In genomic region chr6:80005406-80005805, GRCh38 we compare ENCODE assay signal across 8 cellular contexts. TPM values are rescaled to one million over a fixed set of nuclear protein-coding genes. Genes with fewer than 3 reads are reported as not detected.
DNase-seq lines count a peak whose midpoint lies in the region; ATAC-seq and TF ChIP-seq lines count a peak whose summit lies in the region.

No MANE protein-coding gene starts in this region.

- H3K9me3 ChIP-seq in thyroid gland = no peaks in the 10 kb centered on the region

- H3K4me3 ChIP-seq in fibroblast of villous mesenchyme (ENCODE audit: low read depth, low read length) (peak overlapping the region; percentile 94), thyroid gland (replicated peaks in 1 of 3) (no peak overlapping the region)

- TF ChIP-seq POLR2A in thyroid gland (IDR thresholded peaks at IDR 0.05) = no peak

- no peaks in the 10 kb centered on the region for H3K9me3 Mint-ChIP-seq in activated naive CD4-positive, alpha-beta T cell treated with anti-CD3 and anti-CD28 coated beads, Interleukin-2, amount 10 ng/mL, durations not matched to agents 7 days and 5 days
- no peaks in the 10 kb centered on the region for H3K9me3 Mint-ChIP-seq in T-cell
- no peaks in the 10 kb centered on the region for H3K9me3 Mint-ChIP-seq in stimulated activated naive CD8-positive, alpha-beta T cell treated with anti-CD3 and anti-CD28 coated beads, Interleukin-15, amount 100 ng/mL, for 72 hours

- H3K36me3 Mint-ChIP-seq in activated naive CD4-positive, alpha-beta T cell treated with anti-CD3 and anti-CD28 coated beads, Interleukin-2, amount 10 ng/mL, durations not matched to agents 7 days and 5 days = peaks cover 33% of the 10 kb centered on the region
- H3K36me3 Mint-ChIP-seq in T-cell = no peaks in the 10 kb centered on the region

- no peaks in the 10 kb centered on the region for H3K27me3 Mint-ChIP-seq in activated naive CD4-positive, alpha-beta T cell treated with anti-CD3 and anti-CD28 coated beads, Interleukin-2, amount 10 ng/mL, durations not matched to agents 7 days and 5 days
- H3K27me3 Mint-ChIP-seq in T-cell = peaks cover 0 to 5% of the 10 kb centered on the region in 2 donors
- H3K27me3 Mint-ChIP-seq in stimulated activated naive CD8-positive, alpha-beta T cell treated with anti-CD3 and anti-CD28 coated beads, Interleukin-15, amount 100 ng/mL, for 72 hours = no peaks in the 10 kb centered on the region

- H3K27me3 ChIP-seq in thyroid gland = no peaks in the 10 kb centered on the region

- intact Hi-C loops in thyroid gland (cut with DNase I) = no loop called here

- TF ChIP-seq CTCF in fibroblast of villous mesenchyme (IDR thresholded peaks at IDR 0.05; ENCODE audit: insufficient read depth, low read depth, low read length) (no peak), thyroid gland (IDR thresholded peaks at IDR 0.05) (no peak)

- H3K27ac ChIP-seq in thyroid gland = no peak overlapping the region

- peak overlapping the region; percentile 96 for H3K27ac Mint-ChIP-seq in activated naive CD4-positive, alpha-beta T cell treated with anti-CD3 and anti-CD28 coated beads, Interleukin-2, amount 10 ng/mL, durations not matched to agents 7 days and 5 days
- H3K27ac Mint-ChIP-seq in T-cell = no peak overlapping the region
- H3K27ac Mint-ChIP-seq in stimulated activated naive CD8-positive, alpha-beta T cell treated with anti-CD3 and anti-CD28 coated beads, Interleukin-15, amount 100 ng/mL, for 72 hours = no peak overlapping the region

- no peak for DNase-seq in activated naive CD4-positive, alpha-beta T cell treated with anti-CD3 and anti-CD28 coated beads, Interleukin-2, amount 10 ng/mL, durations not matched to agents 7 days and 5 days
- no peak for DNase-seq in activated naive CD4-positive, alpha-beta T cell treated with anti-CD3 and anti-CD28 coated beads, Interleukin-2, amount 50 U/mL, for 16 hours
- DNase-seq in T-cell = no peak
- DNase-seq in fibroblast of villous mesenchyme (ENCODE audit: low read depth) = no peak
- no peak for DNase-seq in stimulated activated naive CD8-positive, alpha-beta T cell treated with anti-CD3 and anti-CD28 coated beads, Interleukin-15, amount 100 ng/mL, for 72 hours
- DNase-seq in thyroid gland = no peak
- DNase-seq in retina = no peak

- ATAC-seq in T-cell (replicated peaks in 1 of 4) = no peak
- ATAC-seq in stimulated activated naive CD8-positive, alpha-beta T cell treated with anti-CD3 and anti-CD28 coated beads, Interleukin-15, amount 100 ng/mL, for 72 hours = no peak
- no peak for ATAC-seq in HG03097 (IDR thresholded peaks at IDR 0.05; ENCODE audit: low FRiP score, unreplicated experiment)

- H3K4me1 ChIP-seq in thyroid gland = peaks cover 0 to 6% of the 10 kb centered on the region in 2 donors

- peaks cover 46% of the 10 kb centered on the region for H3K4me1 Mint-ChIP-seq in activated naive CD4-positive, alpha-beta T cell treated with anti-CD3 and anti-CD28 coated beads, Interleukin-2, amount 10 ng/mL, durations not matched to agents 7 days and 5 days
- peaks cover 20 to 23% (median 20%) of the 10 kb centered on the region in 3 donors for H3K4me1 Mint-ChIP-seq in T-cell
- peaks cover 34% of the 10 kb centered on the region for H3K4me1 Mint-ChIP-seq in stimulated activated naive CD8-positive, alpha-beta T cell treated with anti-CD3 and anti-CD28 coated beads, Interleukin-15, amount 100 ng/mL, for 72 hours

- 47 to 49% methylated on average over 6 of the region's 6 CpGs for WGBS in thyroid gland, 2 donors

- CTCF ChIA-PET in activated naive CD4-positive, alpha-beta T cell treated with anti-CD3 and anti-CD28 coated beads, Interleukin-2, amount 10 ng/mL, durations not matched to agents 7 days and 5 days (lab: Charles Lee) = no interaction called here
- CTCF ChIA-PET in T-cell (lab: Charles Lee) = interaction anchor here in 1 of 2 donors (0.6 to 1.1 kb wide), 2 partner anchors 87 to 138 kb away, joined by 3 read pairs; no protein-coding TSS in a partner anchor

- peak overlapping the region; percentile 90 for H3K4me3 Mint-ChIP-seq in activated naive CD4-positive, alpha-beta T cell treated with anti-CD3 and anti-CD28 coated beads, Interleukin-2, amount 10 ng/mL, durations not matched to agents 7 days and 5 days
- peak overlapping the region; percentile 89 to 98 (median 92) for H3K4me3 Mint-ChIP-seq in T-cell
- peak overlapping the region; percentile 95 to 96 for H3K4me3 Mint-ChIP-seq in stimulated activated naive CD8-positive, alpha-beta T cell treated with anti-CD3 and anti-CD28 coated beads, Interleukin-15, amount 100 ng/mL, for 72 hours

- POLR2A ChIA-PET in T-cell (lab: Charles Lee) = interaction anchor here in 1 of 2 donors (0.6 kb wide), 1 partner anchor 59 kb away, joined by 3 read pairs; no protein-coding TSS in a partner anchor

- no peaks in the 10 kb centered on the region for H3K36me3 ChIP-seq in thyroid gland

RNA-seq across cellular contexts. Expression of gene TTK, which starts 1.0 kb away (rescaled TPM):
- 1 to 10 TPM in 2 of 5 donors, under 1 TPM in 3; 0.38 to 1.2 (median 0.55) TPM for total RNA-seq in T-cell
- total RNA-seq in fibroblast of villous mesenchyme = 13.9 and 27.6 TPM in 2 replicates
- total RNA-seq in thyroid gland = 1 to 10 TPM in 1 of 4 donors, under 1 TPM in 2, not detected in 1; 0.33 to 1.9 (median 0.81) TPM

RNA-seq across cellular contexts. Expression of gene ELOVL4, which starts 58.1 kb away (rescaled TPM):
- 1 to 10 TPM in 3 of 5 donors, under 1 TPM in 2; 0.58 to 2.6 (median 1.6) TPM for total RNA-seq in T-cell
- total RNA-seq in fibroblast of villous mesenchyme = 5.2 and 9.1 TPM in 2 replicates
- 1 to 10 TPM in 2 of 4 donors, under 1 TPM in 2; 0.88 to 1.6 (median 0.94) TPM for total RNA-seq in thyroid gland
